In genomic region chr2:181517685-181518301, GRCh38 we compare ENCODE assay signal across 11 cellular contexts.
DNase-seq lines count a peak whose midpoint lies in the region; FAIRE-seq and TF ChIP-seq lines count a peak whose summit lies in the region.
"Had no signal": no experiment of that assay in that cellular context is flagged by ENCODE, and none has a peak within 500 bp of the region (broad histone marks: within the 10 kb centered on the region; RNA-seq: fewer than 3 reads in every experiment).

No MANE protein-coding gene starts in this region.

- H3K79me2 ChIP-seq in trophoblast cell (ENCODE audit: control insufficient read depth, insufficient read depth, low read length, poor library complexity) (peaks cover 1% of the 10 kb centered on the region), SK-N-SH (ENCODE audit: insufficient read depth) (no peaks in the 10 kb centered on the region)

- H4K8ac ChIP-seq in trophoblast cell (ENCODE audit: low read depth, low read length), result no peak overlapping the region

- no peak for TF ChIP-seq EP300 in SK-N-SH (IDR thresholded peaks at IDR 0.05; ENCODE audit: borderline replicate concordance in 1 of 2, low read depth in 1 of 2, low read length in 1 of 2)

- POLR2A ChIA-PET in SK-N-SH (lab: Yijun Ruan, JAX), result no interaction called here

- H3K27ac ChIP-seq in trophoblast cell (ENCODE audit: low read depth, low read length), result no peak overlapping the region
- no peak overlapping the region for H3K27ac ChIP-seq in SK-N-SH (ENCODE audit: low read depth in 2 of 2, low read length in 1 of 2)
- H3K27ac ChIP-seq: epithelial cell of prostate had no signal

- H3K9me2 ChIP-seq in SK-N-SH, result no peaks in the 10 kb centered on the region

- no peaks in the 10 kb centered on the region for H4K20me1 ChIP-seq in SK-N-SH (ENCODE audit: insufficient read depth)

- H3K23ac ChIP-seq in trophoblast cell (ENCODE audit: low read length), result no peak overlapping the region

- H3K27me3 ChIP-seq in bronchial epithelial cell (ENCODE audit: control insufficient read depth, insufficient read depth, low read length), result no peaks in the 10 kb centered on the region
- no peaks in the 10 kb centered on the region for H3K27me3 ChIP-seq in trophoblast cell (ENCODE audit: insufficient read depth, low read length)
- H3K27me3 ChIP-seq in SK-N-SH (ENCODE audit: insufficient read depth), result no peaks in the 10 kb centered on the region

- H4K91ac ChIP-seq in trophoblast cell (ENCODE audit: low read depth, low read length), result peak overlapping the region; percentile 53

- H3K14ac ChIP-seq in trophoblast cell (ENCODE audit: low read length), result peak overlapping the region; percentile 51

- no peak overlapping the region for H2BK5ac ChIP-seq in trophoblast cell (ENCODE audit: low read depth, low read length, poor library complexity)

- H2AFZ ChIP-seq in trophoblast cell (ENCODE audit: insufficient read depth, low read length, poor library complexity), result no peak overlapping the region
- H2AFZ ChIP-seq in SK-N-SH (ENCODE audit: low read depth), result no peak overlapping the region

- DNase-seq in NCI-H1105 treated with DMSO at 0.1 percent for 48 hours (lab: John Stamatoyannopoulos, UW) (peak; percentile 32), NCI-H1105 (lab: John Stamatoyannopoulos, UW) (no peak), NCI-H69 (lab: John Stamatoyannopoulos, UW) (peak; percentile 69), bronchial epithelial cell (ENCODE audit: low read depth) (peak; percentile 85), trophoblast cell (no peak), SK-N-SH (no peak), activated gamma-delta T cell treated with Interleukin-2 at 50 U/mL for 16 hours (no peak), Ammon's horn (ENCODE audit: low spot score) (no peak)
- DNase-seq: stimulated activated CD4-positive, alpha-beta T cell treated with anti-CD3 and anti-CD28 coated beads, Interleukin-12 subunit alpha, Interleukin-12 subunit beta, amount 100 ng/mL, for 4 hours had no signal

- peaks cover 9% of the 10 kb centered on the region for H3K79me1 ChIP-seq in trophoblast cell (ENCODE audit: low read length)

- no peak for TF ChIP-seq CTCF in bronchial epithelial cell (IDR thresholded peaks at IDR 0.05; ENCODE audit: insufficient read depth, low read length, severe bottlenecking)
- no peak for TF ChIP-seq CTCF in SK-N-SH (IDR thresholded peaks at IDR 0.05)

- no peaks in the 10 kb centered on the region for H3F3A ChIP-seq in SK-N-SH (replicated peaks; ENCODE audit: insufficient read depth)

- H2AK5ac ChIP-seq in trophoblast cell (ENCODE audit: low read length), result no peak overlapping the region

- no peak overlapping the region for H3K4ac ChIP-seq in trophoblast cell (ENCODE audit: low read depth, low read length)

- TF ChIP-seq RAD21 in SK-N-SH (IDR thresholded peaks at IDR 0.05; ENCODE audit: low read length), result no peak

- H3K4me2 ChIP-seq in trophoblast cell (ENCODE audit: low read length) (no peak overlapping the region), SK-N-SH (no peak overlapping the region)

- CTCF ChIA-PET in SK-N-SH (lab: Yijun Ruan, JAX), result interaction anchor here (0.6 to 1.8 kb wide), 5 partner anchors 19 to 408 kb away, joined by 3 to 4 read pairs (median 3); no protein-coding TSS in a partner anchor

- H3K4me3 ChIP-seq in bronchial epithelial cell (ENCODE audit: low read depth, low read length), result no peak overlapping the region
- no peak overlapping the region for H3K4me3 ChIP-seq in trophoblast cell (ENCODE audit: low read depth, low read length)
- H3K4me3 ChIP-seq in SK-N-SH (ENCODE audit: low read depth in 2 of 2, low read length in 1 of 2), result no peak overlapping the region

- H3K4me1 ChIP-seq in trophoblast cell (ENCODE audit: control insufficient read depth in 1 of 2, insufficient read depth in 2 of 2, low read length in 2 of 2) (peaks cover 0 to 2% of the 10 kb centered on the region in 2 experiments), SK-N-SH (ENCODE audit: control insufficient read depth in 1 of 2, insufficient read depth in 2 of 2, low read depth in 1 of 2, low read length in 1 of 2) (peaks cover 0 to 7% of the 10 kb centered on the region in 2 experiments; a peak in 2 of 4 replicates)

- no CpG with 5 or more reads among the region's 1 CpG for WGBS in trophoblast cell (ENCODE audit: extremely low coverage, insufficient coverage, insufficient read length)
- 75% methylated on average over 1 of the region's 1 CpG for WGBS in SK-N-SH (ENCODE audit: low lambda C conversion rate)

- H3K18ac ChIP-seq in trophoblast cell (ENCODE audit: low read length), result no peak overlapping the region

- H3K36me3 ChIP-seq in bronchial epithelial cell (ENCODE audit: control insufficient read depth, insufficient read depth, low read length), result no peaks in the 10 kb centered on the region
- H3K36me3 ChIP-seq in trophoblast cell (ENCODE audit: control insufficient read depth in 1 of 2, insufficient read depth in 2 of 2, low read length in 2 of 2), result peaks cover 0 to 2% of the 10 kb centered on the region in 2 experiments
- peaks cover 7 to 11% of the 10 kb centered on the region in 2 experiments for H3K36me3 ChIP-seq in SK-N-SH (replicated peaks in 1 of 2; ENCODE audit: control insufficient read depth in 1 of 2, insufficient read depth in 2 of 2, low read length in 1 of 2)

- no peak overlapping the region for H2BK12ac ChIP-seq in trophoblast cell (ENCODE audit: low read length)

- no peak overlapping the region for H2BK120ac ChIP-seq in trophoblast cell (ENCODE audit: insufficient read depth, low read length, poor library complexity)

- H4K12ac ChIP-seq in trophoblast cell (ENCODE audit: low read depth, low read length), result no peak overlapping the region

- FAIRE-seq in bronchial epithelial cell (lab: Jason Lieb, UNC), result no peak
- FAIRE-seq: A204.1 had no signal

- no peaks in the 10 kb centered on the region for H3K9me3 ChIP-seq in trophoblast cell (ENCODE audit: insufficient read depth, low read depth, low read length)
- H3K9me3 ChIP-seq in SK-N-SH, result no peaks in the 10 kb centered on the region

- no peak overlapping the region for H3K9ac ChIP-seq in trophoblast cell (ENCODE audit: low read length)
- H3K9ac ChIP-seq in SK-N-SH, result no peak overlapping the region

TF ChIP-seq in SK-N-SH, 30 proteins besides CTCF, POLR2A, EP300 and RAD21:
- TF ChIP-seq YY1 (IDR thresholded peaks at IDR 0.05; ENCODE audit: low read depth), result no peak
- TF ChIP-seq, protein P1, sequence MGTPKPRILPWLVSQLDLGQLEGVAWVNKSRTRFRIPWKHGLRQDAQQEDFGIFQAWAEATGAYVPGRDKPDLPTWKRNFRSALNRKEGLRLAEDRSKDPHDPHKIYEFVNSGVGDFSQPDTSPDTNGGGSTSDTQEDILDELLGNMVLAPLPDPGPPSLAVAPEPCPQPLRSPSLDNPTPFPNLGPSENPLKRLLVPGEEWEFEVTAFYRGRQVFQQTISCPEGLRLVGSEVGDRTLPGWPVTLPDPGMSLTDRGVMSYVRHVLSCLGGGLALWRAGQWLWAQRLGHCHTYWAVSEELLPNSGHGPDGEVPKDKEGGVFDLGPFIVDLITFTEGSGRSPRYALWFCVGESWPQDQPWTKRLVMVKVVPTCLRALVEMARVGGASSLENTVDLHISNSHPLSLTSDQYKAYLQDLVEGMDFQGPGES (IDR thresholded peaks at IDR 0.05; ENCODE audit: low read depth, low read length), result no peak
- no peak for TF ChIP-seq FOSL2 (IDR thresholded peaks at IDR 0.05; ENCODE audit: borderline replicate concordance, low read depth)
- no peak for TF ChIP-seq CHD2 (IDR thresholded peaks at IDR 0.05; ENCODE audit: low read length, partially characterized antibody)
- TF ChIP-seq NRF1 (IDR thresholded peaks at IDR 0.05; ENCODE audit: low read depth, low read length), result no peak
- no peak for TF ChIP-seq RFX5 (IDR thresholded peaks at IDR 0.05; ENCODE audit: low read length)
- TF ChIP-seq PBX3 (IDR thresholded peaks at IDR 0.05), result no peak
TF ChIP-seq in SK-N-SH: peak in this region for 0.

Comparison
In these comparisons a context has a peak if more than half of its experiments do, and no peak if none do; other contexts are left out.
1. DNase-seq: peak in NCI-H1105 treated with DMSO at 0.1 percent for 48 hours (single experiment), NCI-H69 (single experiment) and bronchial epithelial cell (single experiment); none in NCI-H1105 (single experiment), trophoblast cell (0 of 2), SK-N-SH (single experiment), activated gamma-delta T cell treated with Interleukin-2 at 50 U/mL for 16 hours (single experiment) and Ammon's horn (single experiment).